In the genomic region with DNA sequence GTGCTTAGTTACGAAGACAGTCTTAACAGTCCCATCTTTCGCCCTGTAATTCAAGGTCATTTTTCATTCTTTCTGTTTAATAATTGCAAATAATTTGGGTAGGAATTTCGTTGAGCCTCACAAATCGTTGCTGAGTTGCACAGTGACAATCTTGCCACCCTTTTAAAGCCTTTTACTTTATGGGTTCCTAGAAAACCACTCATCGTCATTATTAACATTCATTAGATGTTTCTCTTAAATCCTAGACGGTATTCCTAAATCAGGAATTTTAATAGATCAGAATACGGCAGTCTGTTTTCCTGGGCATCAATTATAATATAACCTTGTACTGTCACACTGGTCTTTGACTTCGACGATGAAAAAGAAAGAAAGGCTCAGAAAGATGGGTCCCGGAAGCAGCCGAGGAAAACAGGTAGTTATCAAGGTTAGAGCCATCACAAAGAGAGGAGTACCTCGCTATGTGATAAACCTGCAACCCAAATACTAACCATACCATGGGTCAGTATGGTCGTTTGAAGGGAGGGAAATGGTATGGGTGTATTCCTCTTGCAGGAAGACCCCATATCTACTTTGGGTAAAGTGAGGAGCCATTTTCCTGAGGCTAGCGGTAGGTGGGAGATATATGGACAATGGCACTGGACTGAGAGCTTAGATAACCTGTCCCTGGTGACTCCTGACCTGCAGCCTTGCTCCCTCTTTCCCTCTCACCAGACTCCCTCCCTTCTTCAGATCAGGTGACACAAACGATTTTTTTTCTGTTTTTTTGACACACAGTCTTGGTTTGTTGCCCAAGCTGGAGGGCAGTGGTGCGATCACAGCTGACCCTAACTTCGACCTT, we compare ENCODE assay signal across 8 cellular contexts. TPM values are rescaled to one million over a fixed set of nuclear protein-coding genes. Genes with fewer than 3 reads are reported as not detected.
DNase-seq lines count a peak whose midpoint lies in the region; ATAC-seq, FAIRE-seq and TF ChIP-seq lines count a peak whose summit lies in the region.

No MANE protein-coding gene starts in this region.

- TF ChIP-seq EP300 in A549 (IDR thresholded peaks at IDR 0.05) (no peak), sigmoid colon (IDR thresholded peaks at IDR 0.05) (no peak)

- CTCF ChIA-PET in A549 (lab: Yijun Ruan, JAX) = interaction anchor here (1.3 kb wide), 1 partner anchor 17 kb away, joined by 3 read pairs; a partner anchor contains a TSS

- H4K20me1 ChIP-seq in SU-DHL-6 (ENCODE audit: low read depth, low read length) = peaks cover 25% of the 10 kb centered on the region; the same call in 1 of the 2 replicates

- no peaks in the 10 kb centered on the region for H3F3A ChIP-seq in SU-DHL-6 (ENCODE audit: insufficient read depth)

- H3K27ac ChIP-seq in A549 (peak overlapping the region; percentile 92 to 93), SU-DHL-6 (ENCODE audit: low read depth, low read length) (peak overlapping the region; percentile 57), sigmoid colon (peak overlapping the region; percentile 91 to 98 (median 97))

- DNase-seq in A549 (ENCODE audit: low read depth in 1 of 2, low spot score in 1 of 2) = no peak
- DNase-seq in foreskin fibroblast = no peak
- DNase-seq in sigmoid colon = no peak
- DNase-seq in iPS-NIHi11 (ENCODE audit: low spot score) = no peak
- no peak for DNase-seq in SW480 (ENCODE audit: low spot score)
- no peak for DNase-seq in NCI-H2029 (lab: John Stamatoyannopoulos, UW)

- ATAC-seq in A549 (no peak; a peak in 1 of 6 replicates), GM21367 (IDR thresholded peaks at IDR 0.05; ENCODE audit: unreplicated experiment) (peak; percentile 1)

- H3K9me3 ChIP-seq in A549 (no peaks in the 10 kb centered on the region), SU-DHL-6 (ENCODE audit: insufficient read depth, low read length) (no peaks in the 10 kb centered on the region), sigmoid colon (no peaks in the 10 kb centered on the region)

- intact Hi-C loops in sigmoid colon (cut with DNase I) = loop anchor here (5.0 kb wide), 1 partner anchor 61 kb away; a partner anchor contains a TSS

- TF ChIP-seq CTCF in A549 (IDR thresholded peaks at IDR 0.05) = no peak
- TF ChIP-seq CTCF in SU-DHL-6 (IDR thresholded peaks at IDR 0.05; ENCODE audit: insufficient read depth, low read length, poor library complexity, severe bottlenecking) = no peak
- TF ChIP-seq CTCF in foreskin fibroblast (IDR thresholded peaks at IDR 0.05; ENCODE audit: low read depth, low read length) = no peak
- no peak for TF ChIP-seq CTCF in sigmoid colon (IDR thresholded peaks at IDR 0.05)

- no peak for FAIRE-seq in A549 (lab: Jason Lieb, UNC)

- H3K4me1 ChIP-seq in A549 (peaks cover 24% of the 10 kb centered on the region; the same call in 2 of the 3 replicates), sigmoid colon (peaks cover 0 to 40% (median 37%) of the 10 kb centered on the region in 4 donors)

- no peaks in the 10 kb centered on the region for H3K27me3 ChIP-seq in SU-DHL-6 (ENCODE audit: low read length)
- H3K27me3 ChIP-seq in sigmoid colon = no peaks in the 10 kb centered on the region

- no peaks in the 10 kb centered on the region for H3K36me3 ChIP-seq in SU-DHL-6 (ENCODE audit: low read length)
- no peaks in the 10 kb centered on the region for H3K36me3 ChIP-seq in sigmoid colon

- no peak for TF ChIP-seq RAD21 in A549 (conservative IDR thresholded peaks at IDR 0.05 in 1 of 2, IDR thresholded peaks at IDR 0.05 in 1 of 2)

- H3K9me2 ChIP-seq in SU-DHL-6 (replicated peaks; ENCODE audit: insufficient read depth, low read length) = no peaks in the 10 kb centered on the region

- peak overlapping the region; percentile 73 for H2AFZ ChIP-seq in SU-DHL-6 (ENCODE audit: low read depth, low read length, severe bottlenecking)

- H3K9ac ChIP-seq in SU-DHL-6 (ENCODE audit: low read length) = peak overlapping the region; percentile 93

- WGBS in A549 (ENCODE audit: missing lambda C conversion rate) = 44% methylated on average over 17 of the region's 17 CpGs
- 15 to 31% methylated on average over 17 of the region's 17 CpGs for WGBS in sigmoid colon, 2 donors

- peak overlapping the region; percentile 90 for H3K4me3 ChIP-seq in A549
- peak overlapping the region; percentile 78 for H3K4me3 ChIP-seq in SU-DHL-6 (ENCODE audit: insufficient read depth, low read length, poor library complexity, severe bottlenecking)
- H3K4me3 ChIP-seq in foreskin fibroblast (ENCODE audit: low read depth in 1 of 2, low read length in 2 of 2) = peak overlapping the region; percentile 90 to 98
- H3K4me3 ChIP-seq in sigmoid colon = peak overlapping the region; percentile 86 to 98 (median 92)

- POLR2A ChIA-PET in A549 (lab: Yijun Ruan, JAX) = interaction anchor here (0.6 to 2.7 kb wide), 10 partner anchors 10 to 269 kb away, joined by 3 to 50 read pairs (median 6); a partner anchor contains a TSS

- peaks cover 40% of the 10 kb centered on the region for H3K79me2 ChIP-seq in SU-DHL-6 (ENCODE audit: insufficient read depth, low read length)

- peak overlapping the region; percentile 96 for H3K4me2 ChIP-seq in A549
- peak overlapping the region; percentile 83 for H3K4me2 ChIP-seq in SU-DHL-6 (ENCODE audit: low read depth, low read length, poor library complexity, severe bottlenecking)

- no peak for TF ChIP-seq POLR2A in A549 (IDR thresholded peaks at IDR 0.05; ENCODE audit: low read length)
- no peak for TF ChIP-seq POLR2A in sigmoid colon (IDR thresholded peaks at IDR 0.05)

TF ChIP-seq in A549, 52 proteins besides CTCF, POLR2A, EP300 and RAD21:
- TF ChIP-seq CHD2 (IDR thresholded peaks at IDR 0.05; ENCODE audit: low read length, partially characterized antibody) (no peak), MAZ (IDR thresholded peaks at IDR 0.05; ENCODE audit: borderline replicate concordance, low read depth, low read length) (no peak), HDAC2 (IDR thresholded peaks at IDR 0.05) (no peak), POLR2AphosphoS2 (conservative IDR thresholded peaks at IDR 0.05; ENCODE audit: low read length) (no peak), EHF (CRISPR knock-in tag; IDR thresholded peaks at IDR 0.05) (no peak)
- TF ChIP-seq, protein P1, sequence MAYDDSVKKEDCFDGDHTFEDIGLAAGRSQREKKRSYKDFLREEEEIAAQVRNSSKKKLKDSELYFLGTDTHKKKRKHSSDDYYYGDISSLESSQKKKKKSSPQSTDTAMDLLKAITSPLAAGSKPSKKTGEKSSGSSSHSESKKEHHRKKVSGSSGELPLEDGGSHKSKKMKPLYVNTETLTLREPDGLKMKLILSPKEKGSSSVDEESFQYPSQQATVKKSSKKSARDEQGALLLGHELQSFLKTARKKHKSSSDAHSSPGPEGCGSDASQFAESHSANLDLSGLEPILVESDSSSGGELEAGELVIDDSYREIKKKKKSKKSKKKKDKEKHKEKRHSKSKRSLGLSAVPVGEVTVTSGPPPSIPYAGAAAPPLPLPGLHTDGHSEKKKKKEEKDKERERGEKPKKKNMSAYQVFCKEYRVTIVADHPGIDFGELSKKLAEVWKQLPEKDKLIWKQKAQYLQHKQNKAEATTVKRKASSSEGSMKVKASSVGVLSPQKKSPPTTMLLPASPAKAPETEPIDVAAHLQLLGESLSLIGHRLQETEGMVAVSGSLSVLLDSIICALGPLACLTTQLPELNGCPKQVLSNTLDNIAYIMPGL (CRISPR knock-in tag; IDR thresholded peaks at IDR 0.05; ENCODE audit: borderline replicate concordance) = no peak
- TF ChIP-seq, protein P2, sequence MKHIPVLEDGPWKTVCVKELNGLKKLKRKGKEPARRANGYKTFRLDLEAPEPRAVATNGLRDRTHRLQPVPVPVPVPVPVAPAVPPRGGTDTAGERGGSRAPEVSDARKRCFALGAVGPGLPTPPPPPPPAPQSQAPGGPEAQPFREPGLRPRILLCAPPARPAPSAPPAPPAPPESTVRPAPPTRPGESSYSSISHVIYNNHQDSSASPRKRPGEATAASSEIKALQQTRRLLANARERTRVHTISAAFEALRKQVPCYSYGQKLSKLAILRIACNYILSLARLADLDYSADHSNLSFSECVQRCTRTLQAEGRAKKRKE (CRISPR knock-in tag; IDR thresholded peaks at IDR 0.05; ENCODE audit: low read depth) = no peak
- TF ChIP-seq, protein P3, sequence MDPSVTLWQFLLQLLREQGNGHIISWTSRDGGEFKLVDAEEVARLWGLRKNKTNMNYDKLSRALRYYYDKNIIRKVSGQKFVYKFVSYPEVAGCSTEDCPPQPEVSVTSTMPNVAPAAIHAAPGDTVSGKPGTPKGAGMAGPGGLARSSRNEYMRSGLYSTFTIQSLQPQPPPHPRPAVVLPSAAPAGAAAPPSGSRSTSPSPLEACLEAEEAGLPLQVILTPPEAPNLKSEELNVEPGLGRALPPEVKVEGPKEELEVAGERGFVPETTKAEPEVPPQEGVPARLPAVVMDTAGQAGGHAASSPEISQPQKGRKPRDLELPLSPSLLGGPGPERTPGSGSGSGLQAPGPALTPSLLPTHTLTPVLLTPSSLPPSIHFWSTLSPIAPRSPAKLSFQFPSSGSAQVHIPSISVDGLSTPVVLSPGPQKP (IDR thresholded peaks at IDR 0.05; ENCODE audit: low read depth, low read length) = no peak
TF ChIP-seq in A549: peak in this region for 0.

RNA-seq across cellular contexts. Expression of a gene that starts 1.0 kb away (rescaled TPM):
- polyA plus RNA-seq in A549 (2011; rRNA removed) (400 and 436 TPM in 2 replicates), A549 (2017; fragmentation: RNase III; extraction: RNeasy Plus Mini Kit Qiagen cat#74134 plus additional on column Dnase treatment) (165 to 167 TPM (median 166 TPM) in 3 replicates), sigmoid colon (100 to 1,000 TPM in 1 of 3 donors, 10 to 100 TPM in 2; 61.5 to 122 (median 62.5) TPM)
- 63.0 and 72.3 TPM in 2 replicates for polyA plus RNA-seq in A549 (2012; cell fraction: cytosol; rRNA removed)
- 97.8 and 228 TPM in 2 replicates for polyA plus RNA-seq in A549 (2012; cell fraction: nucleus; rRNA removed)
- polyA minus RNA-seq in A549 (2011; rRNA and poly(A)+ RNA removed) = 144 and 230 TPM in 2 replicates
- total RNA-seq in sigmoid colon = 100 to 1,000 TPM; 258 to 475 (median 332) TPM

RNA-seq across cellular contexts. Expression of a gene that starts 17.5 kb away (rescaled TPM):
- polyA plus RNA-seq in A549 (2011; rRNA removed) = 6.1 and 11.2 TPM in 2 replicates
- 2.1 and 2.8 TPM in 2 replicates for polyA plus RNA-seq in A549 (2012; cell fraction: cytosol; rRNA removed)
- 0.76 and 1.9 TPM in 2 replicates for polyA plus RNA-seq in A549 (2012; cell fraction: nucleus; rRNA removed)
- polyA plus RNA-seq in A549 (2017; fragmentation: RNase III; extraction: RNeasy Plus Mini Kit Qiagen cat#74134 plus additional on column Dnase treatment) = 22.9 to 25.1 TPM (median 24.3 TPM) in 3 replicates
- polyA minus RNA-seq in A549 (2011; rRNA and poly(A)+ RNA removed) = 6.6 and 10.3 TPM in 2 replicates
- 10 to 100 TPM; 16.3 to 39.0 (median 33.0) TPM for total RNA-seq in sigmoid colon
- 10 to 100 TPM; 15.1 to 77.9 (median 39.0) TPM for polyA plus RNA-seq in sigmoid colon
